ENCODE assay signal across 1 cellular context in genomic region chr6:35831257-35832007, GRCh38.
TF ChIP-seq lines count a peak whose summit lies in the region.

No MANE protein-coding gene starts in this region.

TF ChIP-seq in GM23338, 12 proteins besides CTCF, POLR2A, EP300 and RAD21 (continued from another document):
- TF ChIP-seq ZNF462 (CRISPR knock-in tag; IDR thresholded peaks at IDR 0.05) = no peak
- TF ChIP-seq JUNB (IDR thresholded peaks at IDR 0.05; ENCODE audit: unreplicated experiment) = no peak
- TF ChIP-seq POLR2AphosphoS5 (IDR thresholded peaks at IDR 0.05; ENCODE audit: low read depth) = no peak
- no peak for TF ChIP-seq STAT1 (IDR thresholded peaks at IDR 0.05; ENCODE audit: unreplicated experiment)
- TF ChIP-seq EZH2phosphoT487 (IDR thresholded peaks at IDR 0.05; ENCODE audit: unreplicated experiment) = no peak
- TF ChIP-seq CREB1 (CRISPR knock-in tag; IDR thresholded peaks at IDR 0.05; ENCODE audit: low read depth) = no peak
- TF ChIP-seq ETS1 (IDR thresholded peaks at IDR 0.05) = no peak
